Comparison of ENCODE assay signal across 21 cellular contexts in the genomic region with DNA sequence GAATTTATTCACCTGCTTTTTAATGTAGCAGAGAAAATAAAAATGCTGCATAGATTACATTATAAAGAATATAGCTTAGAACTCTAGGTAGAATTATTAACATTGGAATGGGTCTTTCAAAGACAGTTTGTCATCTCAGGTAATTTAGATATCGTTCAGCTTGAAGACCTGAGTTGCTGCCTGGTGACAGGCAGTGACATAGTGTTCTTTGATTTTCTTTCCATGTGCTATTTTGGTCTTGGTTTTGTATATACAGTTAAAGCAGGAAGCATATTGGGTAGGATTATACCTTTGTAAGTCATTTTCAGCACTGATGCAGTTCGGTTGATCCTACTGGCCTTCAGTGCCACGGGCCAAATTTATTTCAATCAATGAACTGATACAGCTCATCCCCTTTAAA.
"Had no signal": no experiment of that assay in that cellular context is flagged by ENCODE, and none has a peak within 500 bp of the region (broad histone marks: within the 10 kb centered on the region; RNA-seq: fewer than 3 reads in every experiment).

No MANE protein-coding gene starts in this region.

- H2AFZ ChIP-seq: PC-9 had no signal

- H3K27me3 ChIP-seq: brain microvascular endothelial cell, cardiac muscle cell had no signal

- H3K4me2 ChIP-seq: PC-9 had no signal

- H3K36me3 Mint-ChIP-seq: activated naive CD4-positive, alpha-beta T cell treated with anti-CD3 and anti-CD28 coated beads, Interleukin-2, amount 50 U/mL, for 72 hours had no signal

- ATAC-seq: activated CD8-positive, alpha-beta T cell treated with anti-CD3 and anti-CD28 coated beads for 36 hours had no signal

- H3K4me3 ChIP-seq: cardiac muscle cell, PC-9 had no signal

- H3K27ac Mint-ChIP-seq: activated B cell treated with CpG ODN at 0.5 μM for 24 hours; activated CD8-positive, alpha-beta T cell treated with anti-CD3 and anti-CD28 coated beads for 36 hours; activated T-helper 1 cell treated with anti-CD3 and anti-CD28 coated beads, Interleukin-12 subunit alpha, Interleukin-12 subunit beta, Interleukin-2, Interleukin-4 antibody, amounts not matched to agents 30 ng/mL and 10 ng/mL and 1 ng/mL, durations not matched to agents 14 hours and 24 hours and 36 hours; T-helper 1 cell treated with Interleukin-12 subunit alpha and Interleukin-12 subunit beta and Interleukin-4 antibody, amounts not matched to agents 30 μg/mL and 1 μg/mL, for 36 hours had no signal

- H3K27ac ChIP-seq: brain microvascular endothelial cell, cardiac muscle cell, PC-9 had no signal

- H3K36me3 ChIP-seq: brain microvascular endothelial cell, cardiac muscle cell had no signal

- H3K4me3 Mint-ChIP-seq: activated B cell treated with CpG ODN at 0.5 μM for 24 hours; activated CD8-positive, alpha-beta T cell treated with anti-CD3 and anti-CD28 coated beads for 36 hours; activated T-helper 1 cell treated with anti-CD3 and anti-CD28 coated beads, Interleukin-12 subunit alpha, Interleukin-12 subunit beta, Interleukin-2, Interleukin-4 antibody, amounts not matched to agents 30 ng/mL and 10 ng/mL and 1 ng/mL, durations not matched to agents 14 hours and 24 hours and 36 hours; IgD-negative memory B cell; T-helper 1 cell treated with Interleukin-12 subunit alpha and Interleukin-12 subunit beta and Interleukin-4 antibody, amounts not matched to agents 30 μg/mL and 1 μg/mL, for 36 hours had no signal

- H3K27me3 Mint-ChIP-seq: activated B cell treated with CpG ODN at 0.5 μM for 24 hours; activated CD8-positive, alpha-beta T cell treated with anti-CD3 and anti-CD28 coated beads for 36 hours; IgD-negative memory B cell had no signal

- DNase-seq: activated B cell treated with CpG ODN at 0.5 μM for 24 hours; activated CD8-positive, alpha-beta memory T cell treated with anti-CD3 and anti-CD28 coated beads, Interleukin-2, amount 50 U/mL, for 4 hours; activated CD8-positive, alpha-beta T cell treated with anti-CD3 and anti-CD28 coated beads for 36 hours; activated effector memory CD4-positive, alpha-beta T cell treated with anti-CD3 and anti-CD28 coated beads, Interleukin-2, amount 50 U/mL, for 16 hours; activated naive CD4-positive, alpha-beta T cell treated with Interleukin-2 at 50 U/mL for 16 hours; brain microvascular endothelial cell; KG1; MM.1S; NCI-H1105 treated with DMSO at 0.1 percent for 48 hours; NCI-H1436 treated with DMSO at 0.1 percent for 48 hours; NCI-H187; NCI-H510A treated with DMSO at 0.1 percent for 48 hours; NCI-H69; NK-92 treated with Interleukin-12 subunit alpha and Interleukin-12 subunit beta, amount 100 ng/mL, for 24 hours; PC-9; SHP77 treated with DMSO at 0.1 percent for 48 hours had no signal

- H3K9me3 Mint-ChIP-seq: activated B cell treated with CpG ODN at 0.5 μM for 24 hours; activated CD8-positive, alpha-beta T cell treated with anti-CD3 and anti-CD28 coated beads for 36 hours; activated naive CD4-positive, alpha-beta T cell treated with anti-CD3 and anti-CD28 coated beads, Interleukin-2, amount 50 U/mL, for 72 hours; activated T-helper 1 cell treated with anti-CD3 and anti-CD28 coated beads, Interleukin-12 subunit alpha, Interleukin-12 subunit beta, Interleukin-2, Interleukin-4 antibody, amounts not matched to agents 30 ng/mL and 10 ng/mL and 1 ng/mL, durations not matched to agents 14 hours and 24 hours and 36 hours; IgD-negative memory B cell; T-helper 1 cell treated with Interleukin-12 subunit alpha and Interleukin-12 subunit beta and Interleukin-4 antibody, amounts not matched to agents 30 μg/mL and 1 μg/mL, for 36 hours had no signal
